ENCODE assay signal across 8 cellular contexts in genomic region chr17:42459983-42460300, GRCh38. TPM values are rescaled to one million over a fixed set of nuclear protein-coding genes. Genes with fewer than 3 reads are reported as not detected.
A peak's percentile ranks its signal among the peaks of the same experiment; 100 is the strongest.
DNase-seq lines count a peak whose midpoint lies in the region; ATAC-seq, FAIRE-seq and TF ChIP-seq lines count a peak whose summit lies in the region.

No MANE protein-coding gene starts in this region.

- POLR2A ChIA-PET in WTC11 (lab: Charles Lee): no interaction called here

- H3K27ac Mint-ChIP-seq in WTC11: no peak overlapping the region; the same call in 1 of the 2 replicates

- no peak for ATAC-seq in WTC11

- H3K9me3 Mint-ChIP-seq in WTC11: peaks cover 4% of the 10 kb centered on the region; the same call in 1 of the 2 replicates

- H3K36me3 Mint-ChIP-seq in WTC11: peaks cover 6% of the 10 kb centered on the region

- H3K27ac ChIP-seq in KMS-11: peak overlapping the region; percentile 93
- H3K27ac ChIP-seq in osteoblast (ENCODE audit: low read depth, low read length): peak overlapping the region; percentile 91

- FAIRE-seq in D721Med (lab: Jason Lieb, UNC): peak; percentile 25

- no peak for TF ChIP-seq CTCF in D721Med (IDR thresholded peaks at IDR 0.05; ENCODE audit: insufficient read depth, missing control alignments)
- no peak for TF ChIP-seq CTCF in KMS-11 (conservative IDR thresholded peaks at IDR 0.05; ENCODE audit: low read depth, low read length)
- TF ChIP-seq CTCF in WTC11 (IDR thresholded peaks at IDR 0.05): no peak
- TF ChIP-seq CTCF in osteoblast (IDR thresholded peaks at IDR 0.05; ENCODE audit: extremely low read depth, low read depth, low read length): no peak

- H2AFZ ChIP-seq in KMS-11 (ENCODE audit: low read depth) (no peak overlapping the region), osteoblast (ENCODE audit: low read length) (no peak overlapping the region)

- H3K27me3 ChIP-seq in KMS-11 (ENCODE audit: insufficient read depth, low read depth) (no peaks in the 10 kb centered on the region), osteoblast (ENCODE audit: insufficient read depth, low read length) (no peaks in the 10 kb centered on the region)

- peak overlapping the region; percentile 82 for H3K9ac ChIP-seq in KMS-11

- H3K36me3 ChIP-seq in KMS-11 (ENCODE audit: insufficient read depth): peaks cover 3% of the 10 kb centered on the region; the same call in 1 of the 2 replicates
- peaks cover 23% of the 10 kb centered on the region for H3K36me3 ChIP-seq in osteoblast (ENCODE audit: insufficient read depth, low read length)

- no peaks in the 10 kb centered on the region for H3K9me3 ChIP-seq in osteoblast (ENCODE audit: low read depth, low read length)

- H3K4me1 ChIP-seq in KMS-11 (ENCODE audit: low read depth, poor library complexity, severe bottlenecking) (peaks cover 72% of the 10 kb centered on the region), osteoblast (ENCODE audit: insufficient read depth, low read length) (peaks cover 34% of the 10 kb centered on the region)

- peak overlapping the region; percentile 94 for H3K4me2 ChIP-seq in KMS-11
- peak overlapping the region; percentile 98 for H3K4me2 ChIP-seq in osteoblast (ENCODE audit: insufficient read depth, low read length)

- CTCF ChIA-PET in WTC11 (lab: Charles Lee): interaction anchor here (0.5 to 1.3 kb wide), 5 partner anchors 21 to 219 kb away, joined by 3 to 4 read pairs (median 3); no protein-coding TSS in a partner anchor

- H4K20me1 ChIP-seq in KMS-11 (ENCODE audit: insufficient read depth) (no peaks in the 10 kb centered on the region), osteoblast (ENCODE audit: insufficient read depth, low read length) (peaks cover 26% of the 10 kb centered on the region)

- DNase-seq in D721Med (ENCODE audit: insufficient read length, low spot score) (no peak), WTC11 (ENCODE audit: low spot score) (no peak), fibroblast of peridontal ligament (ENCODE audit: extremely low read depth) (peak; percentile 67), osteoblast (ENCODE audit: insufficient read length, low spot score, missing footprints) (peak; percentile 59), HK-2 (ENCODE audit: unreplicated experiment) (no peak), ecto neural progenitor cell (ENCODE audit: low spot score) (no peak)
- DNase-seq in effector CD8-positive, alpha-beta T cell (lab: John Stamatoyannopoulos, UW): no peak

- H3K79me2 ChIP-seq in KMS-11 (ENCODE audit: insufficient read depth, low read depth): peaks cover 43% of the 10 kb centered on the region
- peaks cover 48% of the 10 kb centered on the region for H3K79me2 ChIP-seq in osteoblast (ENCODE audit: insufficient read depth, low read length)

- peak overlapping the region; percentile 93 for H3K4me3 Mint-ChIP-seq in WTC11

- H3K4me1 Mint-ChIP-seq in WTC11: peaks cover 34% of the 10 kb centered on the region

- H3K4me3 ChIP-seq in KMS-11 (IDR thresholded peaks at IDR 0.05; ENCODE audit: insufficient read depth, low read depth, low read length) (no peak overlapping the region), osteoblast (ENCODE audit: insufficient read depth, low read length) (peak overlapping the region; percentile 95)

- H3K27me3 Mint-ChIP-seq in WTC11 (ENCODE audit: low read depth): no peaks in the 10 kb centered on the region; the same call in 1 of the 2 replicates

TF ChIP-seq in WTC11, 78 proteins besides CTCF, POLR2A, EP300 and RAD21:
- TF ChIP-seq ERG (CRISPR knock-in tag; IDR thresholded peaks at IDR 0.05) (no peak), E2F4 (CRISPR knock-in tag; IDR thresholded peaks at IDR 0.05; ENCODE audit: borderline replicate concordance, low read depth) (no peak), TEAD4 (CRISPR knock-in tag; IDR thresholded peaks at IDR 0.05) (no peak), ZNF671 (CRISPR knock-in tag; IDR thresholded peaks at IDR 0.05) (no peak), ESRRA (CRISPR knock-in tag; IDR thresholded peaks at IDR 0.05; ENCODE audit: borderline replicate concordance) (no peak), GRHL2 (CRISPR knock-in tag; IDR thresholded peaks at IDR 0.05; ENCODE audit: insufficient replicate concordance, severe bottlenecking) (no peak), PREB (CRISPR knock-in tag; IDR thresholded peaks at IDR 0.05; ENCODE audit: borderline replicate concordance) (no peak), ATF2 (CRISPR knock-in tag; IDR thresholded peaks at IDR 0.05; ENCODE audit: borderline replicate concordance, low read depth) (no peak), ZSCAN18 (CRISPR knock-in tag; IDR thresholded peaks at IDR 0.05) (no peak)

RNA-seq across cellular contexts. Expression of gene ATP6V0A1, which starts 1.3 kb away (rescaled TPM):
- total RNA-seq in WTC11 (2021) (49.7 to 55.2 TPM (median 50.9 TPM) in 3 replicates), osteoblast (52.5 and 53.9 TPM in 2 replicates)

RNA-seq across cellular contexts. Expression of gene CAVIN1, which starts 36.9 kb away (rescaled TPM):
- total RNA-seq in WTC11 (2021): 24.6 to 28.4 TPM (median 27.8 TPM) in 3 replicates
- total RNA-seq in osteoblast: 861 and 988 TPM in 2 replicates

Comparison
In these comparisons a context has a peak if more than half of its experiments do, and no peak if none do; other contexts are left out.
1. DNase-seq: peak in fibroblast of peridontal ligament (single experiment) and osteoblast (single experiment); none in D721Med (single experiment), WTC11 (single experiment), HK-2 (single experiment), ecto neural progenitor cell (single experiment) and effector CD8-positive, alpha-beta T cell (single experiment).
2. RNA of gene CAVIN1, which starts 36.9 kb away (total RNA-seq): 861 to 988 TPM in osteoblast; 24.6 to 28.4 TPM in WTC11; every median in the first group is over 10 times any median in the second.